Comparison of ENCODE assay signal across 1 cellular context in the genomic region with DNA sequence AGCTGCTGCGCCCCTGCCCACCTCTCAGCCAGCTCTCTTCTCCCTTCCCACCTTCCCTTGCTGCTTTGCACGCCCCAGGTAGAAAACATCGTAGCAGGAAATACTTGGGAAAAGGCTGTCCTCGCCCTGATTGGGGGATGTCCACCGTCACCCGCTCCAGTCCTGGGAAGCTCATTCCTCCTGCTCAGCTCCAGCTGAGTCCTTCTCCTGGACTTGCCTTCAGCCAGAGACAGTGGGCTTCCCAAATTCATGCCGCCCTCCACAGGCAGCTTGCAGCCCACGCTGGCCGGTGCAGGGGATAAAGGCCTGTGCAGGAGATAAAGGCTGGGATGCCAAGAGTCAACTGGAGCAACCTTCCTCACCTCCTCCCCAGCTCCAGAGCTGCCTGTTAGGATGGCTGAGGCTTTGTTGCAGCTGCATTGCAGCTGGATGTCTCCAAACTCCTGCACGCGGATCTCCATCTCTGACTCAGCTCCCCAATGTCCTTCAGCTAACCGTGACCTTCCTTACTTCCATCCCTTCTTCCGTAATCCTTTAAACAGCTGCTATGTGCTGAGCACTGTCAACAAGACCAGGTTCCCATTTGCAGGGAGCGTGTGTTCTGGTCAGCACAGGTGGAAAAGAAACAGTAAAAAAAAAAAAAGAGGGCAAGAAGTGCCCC.
TF ChIP-seq lines count a peak whose summit lies in the region.

No MANE protein-coding gene starts in this region.

TF ChIP-seq in GM23338, 12 proteins besides CTCF, POLR2A, EP300 and RAD21:
- TF ChIP-seq, protein P1, sequence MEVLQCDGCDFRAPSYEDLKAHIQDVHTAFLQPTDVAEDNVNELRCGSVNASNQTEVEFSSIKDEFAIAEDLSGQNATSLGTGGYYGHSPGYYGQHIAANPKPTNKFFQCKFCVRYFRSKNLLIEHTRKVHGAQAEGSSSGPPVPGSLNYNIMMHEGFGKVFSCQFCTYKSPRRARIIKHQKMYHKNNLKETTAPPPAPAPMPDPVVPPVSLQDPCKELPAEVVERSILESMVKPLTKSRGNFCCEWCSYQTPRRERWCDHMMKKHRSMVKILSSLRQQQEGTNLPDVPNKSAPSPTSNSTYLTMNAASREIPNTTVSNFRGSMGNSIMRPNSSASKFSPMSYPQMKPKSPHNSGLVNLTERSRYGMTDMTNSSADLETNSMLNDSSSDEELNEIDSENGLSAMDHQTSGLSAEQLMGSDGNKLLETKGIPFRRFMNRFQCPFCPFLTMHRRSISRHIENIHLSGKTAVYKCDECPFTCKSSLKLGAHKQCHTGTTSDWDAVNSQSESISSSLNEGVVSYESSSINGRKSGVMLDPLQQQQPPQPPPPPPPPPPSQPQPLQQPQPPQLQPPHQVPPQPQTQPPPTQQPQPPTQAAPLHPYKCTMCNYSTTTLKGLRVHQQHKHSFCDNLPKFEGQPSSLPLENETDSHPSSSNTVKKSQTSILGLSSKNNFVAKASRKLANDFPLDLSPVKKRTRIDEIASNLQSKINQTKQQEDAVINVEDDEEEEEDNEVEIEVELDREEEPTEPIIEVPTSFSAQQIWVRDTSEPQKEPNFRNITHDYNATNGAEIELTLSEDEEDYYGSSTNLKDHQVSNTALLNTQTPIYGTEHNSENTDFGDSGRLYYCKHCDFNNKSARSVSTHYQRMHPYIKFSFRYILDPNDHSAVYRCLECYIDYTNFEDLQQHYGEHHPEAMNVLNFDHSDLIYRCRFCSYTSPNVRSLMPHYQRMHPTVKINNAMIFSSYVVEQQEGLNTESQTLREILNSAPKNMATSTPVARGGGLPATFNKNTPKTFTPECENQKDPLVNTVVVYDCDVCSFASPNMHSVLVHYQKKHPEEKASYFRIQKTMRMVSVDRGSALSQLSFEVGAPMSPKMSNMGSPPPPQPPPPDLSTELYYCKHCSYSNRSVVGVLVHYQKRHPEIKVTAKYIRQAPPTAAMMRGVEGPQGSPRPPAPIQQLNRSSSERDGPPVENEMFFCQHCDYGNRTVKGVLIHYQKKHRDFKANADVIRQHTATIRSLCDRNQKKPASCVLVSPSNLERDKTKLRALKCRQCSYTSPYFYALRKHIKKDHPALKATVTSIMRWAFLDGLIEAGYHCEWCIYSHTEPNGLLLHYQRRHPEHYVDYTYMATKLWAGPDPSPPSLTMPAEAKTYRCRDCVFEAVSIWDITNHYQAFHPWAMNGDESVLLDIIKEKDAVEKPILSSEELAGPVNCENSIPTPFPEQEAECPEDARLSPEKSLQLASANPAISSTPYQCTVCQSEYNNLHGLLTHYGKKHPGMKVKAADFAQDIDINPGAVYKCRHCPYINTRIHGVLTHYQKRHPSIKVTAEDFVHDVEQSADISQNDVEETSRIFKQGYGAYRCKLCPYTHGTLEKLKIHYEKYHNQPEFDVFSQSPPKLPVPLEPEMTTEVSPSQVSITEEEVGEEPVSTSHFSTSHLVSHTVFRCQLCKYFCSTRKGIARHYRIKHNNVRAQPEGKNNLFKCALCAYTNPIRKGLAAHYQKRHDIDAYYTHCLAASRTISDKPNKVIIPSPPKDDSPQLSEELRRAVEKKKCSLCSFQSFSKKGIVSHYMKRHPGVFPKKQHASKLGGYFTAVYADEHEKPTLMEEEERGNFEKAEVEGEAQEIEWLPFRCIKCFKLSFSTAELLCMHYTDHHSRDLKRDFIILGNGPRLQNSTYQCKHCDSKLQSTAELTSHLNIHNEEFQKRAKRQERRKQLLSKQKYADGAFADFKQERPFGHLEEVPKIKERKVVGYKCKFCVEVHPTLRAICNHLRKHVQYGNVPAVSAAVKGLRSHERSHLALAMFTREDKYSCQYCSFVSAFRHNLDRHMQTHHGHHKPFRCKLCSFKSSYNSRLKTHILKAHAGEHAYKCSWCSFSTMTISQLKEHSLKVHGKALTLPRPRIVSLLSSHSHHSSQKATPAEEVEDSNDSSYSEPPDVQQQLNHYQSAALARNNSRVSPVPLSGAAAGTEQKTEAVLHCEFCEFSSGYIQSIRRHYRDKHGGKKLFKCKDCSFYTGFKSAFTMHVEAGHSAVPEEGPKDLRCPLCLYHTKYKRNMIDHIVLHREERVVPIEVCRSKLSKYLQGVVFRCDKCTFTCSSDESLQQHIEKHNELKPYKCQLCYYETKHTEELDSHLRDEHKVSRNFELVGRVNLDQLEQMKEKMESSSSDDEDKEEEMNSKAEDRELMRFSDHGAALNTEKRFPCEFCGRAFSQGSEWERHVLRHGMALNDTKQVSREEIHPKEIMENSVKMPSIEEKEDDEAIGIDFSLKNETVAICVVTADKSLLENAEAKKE (CRISPR knock-in tag; IDR thresholded peaks at IDR 0.05), result no peak
- TF ChIP-seq EZH2phosphoT487 (IDR thresholded peaks at IDR 0.05; ENCODE audit: unreplicated experiment) (no peak), STAT1 (IDR thresholded peaks at IDR 0.05; ENCODE audit: unreplicated experiment) (no peak)
TF ChIP-seq in GM23338: peak in this region for 0.
